14 cellular contexts compared by ENCODE assay signal in genomic region chr16:48452991-48453760, GRCh38.
"Had no signal": no experiment of that assay in that cellular context is flagged by ENCODE, and none has a peak within 500 bp of the region (broad histone marks: within the 10 kb centered on the region; RNA-seq: fewer than 3 reads in every experiment).

No MANE protein-coding gene starts in this region.

- ATAC-seq: body of pancreas, mucosa of descending colon, T-helper 17 cell had no signal

- H3K27me3 Mint-ChIP-seq: activated B cell treated with CpG ODN at 0.5 μM for 24 hours, T-helper 17 cell had no signal

- H3K4me1 Mint-ChIP-seq: activated naive CD4-positive, alpha-beta T cell treated with anti-CD3 and anti-CD28 coated beads, Interleukin-2, amount 10 ng/mL, durations not matched to agents 7 days and 5 days; nephron had no signal

- H3K27ac Mint-ChIP-seq: activated CD4-positive, alpha-beta T cell treated with anti-CD3 and anti-CD28 coated beads, Interleukin-2, amount 10 ng/mL, durations not matched to agents 24 days and 14 days; activated naive CD4-positive, alpha-beta T cell treated with anti-CD3 and anti-CD28 coated beads, Interleukin-2, amount 10 ng/mL, durations not matched to agents 7 days and 5 days; activated T-helper 2 cell treated with anti-CD3 and anti-CD28 coated beads, Interferon-gamma antibody, Interleukin-2, Interleukin-4, amounts not matched to agents 10 μg/mL and 5 μg/mL and 100 μg/mL, durations not matched to agents 14 hours and 24 hours and 36 hours; nephron; T-helper 17 cell had no signal

- DNase-seq: activated B cell treated with CpG ODN at 0.5 μM for 24 hours; activated CD4-positive, alpha-beta T cell treated with anti-CD3 and anti-CD28 coated beads, Interleukin-2, amount 10 ng/mL, durations not matched to agents 24 days and 14 days; activated naive CD4-positive, alpha-beta T cell treated with anti-CD3 and anti-CD28 coated beads, Interleukin-2, amount 10 ng/mL, durations not matched to agents 7 days and 5 days; body of pancreas; cerebellar nuclear complex; dermis blood vessel endothelial cell; immature natural killer cell; mammary epithelial cell; mucosa of descending colon; stimulated activated CD4-positive, alpha-beta T cell treated with anti-CD3 and anti-CD28 coated beads, Interleukin-15, amount 100 ng/mL, for 24 hours; T-helper 17 cell had no signal

- FAIRE-seq: TTC549 had no signal

- H3K36me3 Mint-ChIP-seq: activated naive CD4-positive, alpha-beta T cell treated with anti-CD3 and anti-CD28 coated beads, Interleukin-2, amount 10 ng/mL, durations not matched to agents 7 days and 5 days; immature natural killer cell had no signal

- H3K9me3 Mint-ChIP-seq: activated B cell treated with CpG ODN at 0.5 μM for 24 hours; activated CD4-positive, alpha-beta T cell treated with anti-CD3 and anti-CD28 coated beads, Interleukin-2, amount 10 ng/mL, durations not matched to agents 24 days and 14 days; activated naive CD4-positive, alpha-beta T cell treated with anti-CD3 and anti-CD28 coated beads, Interleukin-2, amount 10 ng/mL, durations not matched to agents 7 days and 5 days; activated T-helper 2 cell treated with anti-CD3 and anti-CD28 coated beads, Interferon-gamma antibody, Interleukin-2, Interleukin-4, amounts not matched to agents 10 μg/mL and 5 μg/mL and 100 μg/mL, durations not matched to agents 14 hours and 24 hours and 36 hours; immature natural killer cell; nephron had no signal

- H3K4me3 Mint-ChIP-seq: activated B cell treated with CpG ODN at 0.5 μM for 24 hours; activated CD4-positive, alpha-beta T cell treated with anti-CD3 and anti-CD28 coated beads, Interleukin-2, amount 10 ng/mL, durations not matched to agents 24 days and 14 days; activated naive CD4-positive, alpha-beta T cell treated with anti-CD3 and anti-CD28 coated beads, Interleukin-2, amount 10 ng/mL, durations not matched to agents 7 days and 5 days; immature natural killer cell; nephron; T-helper 17 cell had no signal
